Comparison of ENCODE assay signal across 27 cellular contexts in genomic region chr9:1007312-1007711, GRCh38. TPM values are rescaled to one million over a fixed set of nuclear protein-coding genes. Genes with fewer than 3 reads are reported as not detected.
"Had no signal": no experiment of that assay in that cellular context is flagged by ENCODE, and none has a peak within 500 bp of the region (broad histone marks: within the 10 kb centered on the region; RNA-seq: fewer than 3 reads in every experiment).

No MANE protein-coding gene starts in this region.

- H3K36me3 ChIP-seq: esophagus squamous epithelium, gastroesophageal sphincter, neural progenitor cell, right lobe of liver, transverse colon, uterus had no signal

- H3K4me3 ChIP-seq: coronary artery, esophagus squamous epithelium, gastroesophageal sphincter, neural progenitor cell, right lobe of liver, transverse colon, uterus had no signal

- H3K9ac ChIP-seq: neural progenitor cell had no signal

- H3K27me3 ChIP-seq: right lobe of liver, uterus had no signal

- ATAC-seq: gastroesophageal sphincter; naive thymus-derived CD8-positive, alpha-beta T cell; stimulated activated effector memory CD8-positive, alpha-beta T cell treated with anti-CD3 and anti-CD28 coated beads, Interleukin-12 subunit alpha, Interleukin-12 subunit beta, amount 100 ng/mL, for 72 hours; stimulated activated naive CD8-positive, alpha-beta T cell treated with anti-CD3 and anti-CD28 coated beads, Interleukin-15, amount 100 ng/mL, for 72 hours had no signal

- DNase-seq: activated CD4-positive, alpha-beta T cell treated with anti-CD3 and anti-CD28 coated beads for 1 hour; activated CD4-positive, alpha-beta T cell treated with anti-CD3 and anti-CD28 coated beads, Interleukin-2, amount 50 U/mL, for 1 hour; activated gamma-delta T cell treated with Interleukin-2 at 50 U/mL for 16 hours; activated T-cell treated with anti-CD3 and anti-CD28 coated beads, Interleukin-2, amount 50 U/mL, for 1 hour; cerebellar nuclear complex; endodermal cell; esophagus squamous epithelium; head of caudate nucleus; hypothalamus; mesendoderm; naive thymus-derived CD8-positive, alpha-beta T cell; posterior cingulate gyrus; right lobe of liver; small intestine; stimulated activated CD4-positive, alpha-beta T cell treated with anti-CD3 and anti-CD28 coated beads, Interleukin-2, amount 100 ng/mL, for 24 hours; stimulated activated naive CD8-positive, alpha-beta T cell treated with anti-CD3 and anti-CD28 coated beads, Interleukin-15, amount 100 ng/mL, for 72 hours; transverse colon; uterus had no signal

- H3K27ac ChIP-seq: coronary artery, esophagus squamous epithelium, gastroesophageal sphincter, neural progenitor cell, right lobe of liver, transverse colon, uterus had no signal

- H3K4me1 ChIP-seq: gastroesophageal sphincter, neural progenitor cell, right lobe of liver, uterus had no signal

- FAIRE-seq: astrocyte, small intestine, TTC549 had no signal

- H2AFZ ChIP-seq: neural progenitor cell had no signal

- H3K4me2 ChIP-seq: neural progenitor cell had no signal

- H3K9me3 ChIP-seq: esophagus squamous epithelium, gastroesophageal sphincter, right lobe of liver, transverse colon, uterus had no signal

RNA-seq across cellular contexts. Expression of gene DMRT3, which starts 30.9 kb away (rescaled TPM):
- total RNA-seq: astrocyte; endodermal cell; liver; mucosa of gallbladder; naive thymus-derived CD8-positive, alpha-beta T cell; right lobe of liver; temporal lobe; transverse colon had no signal
- polyA plus RNA-seq: liver; naive thymus-derived CD8-positive, alpha-beta T cell; small intestine had no signal

RNA-seq across cellular contexts. Expression of gene DMRT2, which starts 42.8 kb away (rescaled TPM):
- total RNA-seq: liver; mucosa of gallbladder; naive thymus-derived CD8-positive, alpha-beta T cell; temporal lobe had no signal
- polyA plus RNA-seq: naive thymus-derived CD8-positive, alpha-beta T cell; small intestine had no signal
